9 cellular contexts compared by ENCODE assay signal in the genomic region with DNA sequence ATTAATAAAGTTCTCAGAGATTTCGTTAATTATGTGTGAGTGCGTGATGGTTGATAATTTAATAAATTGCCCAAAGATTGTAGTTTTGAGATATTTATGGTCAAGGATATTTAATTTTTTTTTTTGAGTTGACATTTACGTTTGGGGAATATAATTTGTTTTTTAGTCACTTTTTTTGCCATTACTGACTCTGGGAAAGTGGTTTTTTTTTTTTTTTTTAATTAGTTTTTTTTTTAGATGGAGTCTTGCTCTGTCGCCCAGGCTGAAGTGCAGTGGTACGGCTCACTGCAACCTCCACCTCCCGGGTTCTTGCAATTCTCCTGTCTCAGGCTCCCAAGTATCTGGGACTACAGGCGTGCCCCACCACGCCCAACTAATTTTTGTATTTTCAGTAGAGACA. TPM values are rescaled to one million over a fixed set of nuclear protein-coding genes. Genes with fewer than 3 reads are reported as not detected.
DNase-seq lines count a peak whose midpoint lies in the region; ATAC-seq and TF ChIP-seq lines count a peak whose summit lies in the region.
"Had no signal": no experiment of that assay in that cellular context is flagged by ENCODE, and none has a peak within 500 bp of the region (broad histone marks: within the 10 kb centered on the region; RNA-seq: fewer than 3 reads in every experiment).

No MANE protein-coding gene starts in this region.

- no peak overlapping the region for H2AFZ ChIP-seq in ACC112 (ENCODE audit: low read length, unreplicated experiment)

- H3K27me3 ChIP-seq in ACC112 (ENCODE audit: insufficient read depth, low read length) (peaks cover 2% of the 10 kb centered on the region; the same call in 1 of the 2 replicates), kidney epithelial cell (ENCODE audit: control insufficient read depth, insufficient read depth, low read length) (no peaks in the 10 kb centered on the region)

- peak overlapping the region; percentile 94 for H3K4me3 Mint-ChIP-seq in activated naive CD8-positive, alpha-beta T cell treated with anti-CD3 and anti-CD28 coated beads, Interleukin-2, amount 50 U/mL, for 24 hours

- H3K27ac Mint-ChIP-seq in activated naive CD8-positive, alpha-beta T cell treated with anti-CD3 and anti-CD28 coated beads, Interleukin-2, amount 50 U/mL, for 24 hours, result peak overlapping the region; percentile 99

- no peak for ATAC-seq in activated naive CD8-positive, alpha-beta T cell treated with anti-CD3 and anti-CD28 coated beads, Interleukin-2, amount 50 U/mL, for 24 hours

- H3K4me1 Mint-ChIP-seq in activated naive CD8-positive, alpha-beta T cell treated with anti-CD3 and anti-CD28 coated beads, Interleukin-2, amount 50 U/mL, for 24 hours, result peaks cover 26% of the 10 kb centered on the region

- TF ChIP-seq CTCF in HFF-Myc (IDR thresholded peaks at IDR 0.05; ENCODE audit: low read depth, low read length, missing control alignments) (no peak), kidney epithelial cell (IDR thresholded peaks at IDR 0.05; ENCODE audit: insufficient read depth, low read length, poor library complexity, severe bottlenecking) (no peak)

- DNase-seq in HFF-Myc (ENCODE audit: extremely low read depth, low read depth), result no peak
- DNase-seq in activated naive CD8-positive, alpha-beta T cell treated with anti-CD3 and anti-CD28 coated beads, Interleukin-2, amount 50 U/mL, for 24 hours, result no peak
- no peak for DNase-seq in kidney epithelial cell (ENCODE audit: low read depth)
- no peak for DNase-seq in SHP77 treated with DMSO at 0.1 percent for 48 hours (lab: John Stamatoyannopoulos, UW)
- no peak for DNase-seq in SKM-1 treated with dmso at 0.1 percent for 144 hours (lab: John Stamatoyannopoulos, UW; ENCODE audit: unreplicated experiment)
- DNase-seq in NCI-H2171 (lab: John Stamatoyannopoulos, UW), result no peak
- no peak for DNase-seq in SIG-M5 (lab: John Stamatoyannopoulos, UW)
- DNase-seq: mesendoderm had no signal

- H3K36me3 ChIP-seq in ACC112 (ENCODE audit: insufficient read depth, low read length) (peaks cover 12% of the 10 kb centered on the region), kidney epithelial cell (ENCODE audit: control insufficient read depth, insufficient read depth, low read length) (peaks cover 1% of the 10 kb centered on the region)

- peaks cover 11% of the 10 kb centered on the region for H3K4me1 ChIP-seq in ACC112 (ENCODE audit: control insufficient read depth, insufficient read depth, low read length, unreplicated experiment)

- peaks cover 2% of the 10 kb centered on the region for H3K27me3 Mint-ChIP-seq in activated naive CD8-positive, alpha-beta T cell treated with anti-CD3 and anti-CD28 coated beads, Interleukin-2, amount 50 U/mL, for 24 hours

- no peaks in the 10 kb centered on the region for H3K9me3 Mint-ChIP-seq in activated naive CD8-positive, alpha-beta T cell treated with anti-CD3 and anti-CD28 coated beads, Interleukin-2, amount 50 U/mL, for 24 hours

- H3K4me3 ChIP-seq in ACC112 (ENCODE audit: low read depth, low read length) (peak overlapping the region; percentile 80), HFF-Myc (replicated peaks; ENCODE audit: low read depth, low read length) (peak overlapping the region; percentile 71), kidney epithelial cell (ENCODE audit: low read depth, low read length) (peak overlapping the region; percentile 83)

- H3K36me3 Mint-ChIP-seq in activated naive CD8-positive, alpha-beta T cell treated with anti-CD3 and anti-CD28 coated beads, Interleukin-2, amount 50 U/mL, for 24 hours (ENCODE audit: low read depth), result peaks cover 29% of the 10 kb centered on the region

- H3K27ac ChIP-seq in ACC112 (ENCODE audit: low read depth, low read length), result no peak overlapping the region

- peaks cover 34% of the 10 kb centered on the region for H3K79me2 ChIP-seq in ACC112 (ENCODE audit: control insufficient read depth, insufficient read depth, low read length, unreplicated experiment)

RNA-seq across cellular contexts. Expression of gene BDP1, which starts 1.7 kb away (rescaled TPM):
- 22.7 and 24.1 TPM in 2 replicates for total RNA-seq in kidney epithelial cell
